In the genomic region with DNA sequence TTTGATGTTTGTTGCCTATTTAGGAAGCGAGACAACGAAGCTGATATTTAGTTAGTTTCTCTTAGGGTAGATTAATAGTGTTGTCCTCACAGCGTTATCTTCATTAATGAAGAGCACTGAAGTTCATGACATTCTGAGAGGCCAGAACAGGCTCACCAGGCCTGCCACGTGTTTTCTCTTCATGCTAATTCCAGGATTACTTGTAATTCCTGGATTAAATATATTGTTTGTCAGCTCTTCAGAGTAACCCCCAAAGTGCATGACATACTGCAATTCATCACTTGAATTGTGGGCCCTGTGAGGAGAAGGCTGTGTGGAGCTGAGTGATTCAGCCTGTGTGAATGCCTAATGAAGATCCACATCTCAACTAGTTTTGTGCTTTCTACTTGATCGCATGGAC, we compare ENCODE assay signal across 24 cellular contexts.
"Had no signal": no experiment of that assay in that cellular context is flagged by ENCODE, and none has a peak within 500 bp of the region (broad histone marks: within the 10 kb centered on the region; RNA-seq: fewer than 3 reads in every experiment).

No MANE protein-coding gene starts in this region.

- H3K4me1 ChIP-seq: breast epithelium had no signal

- H3K4me3 ChIP-seq: breast epithelium, MG63, PC-9 had no signal

- H3K27ac ChIP-seq: breast epithelium, KMS-11, PC-9 had no signal

- H3K9me3 ChIP-seq: breast epithelium, MG63 had no signal

- ATAC-seq: activated CD8-positive, alpha-beta T cell treated with anti-CD3 and anti-CD28 coated beads, Interleukin-2, amount 10 ng/mL, durations not matched to agents 7 days and 5 days; T-cell had no signal

- H3K36me3 ChIP-seq: breast epithelium, MG63 had no signal

- DNase-seq: activated CD4-positive, CD25-positive, alpha-beta regulatory T cell; activated CD8-positive, alpha-beta memory T cell treated with anti-CD3 and anti-CD28 coated beads, Interleukin-2, amount 50 U/mL, for 48 hours; activated CD8-positive, alpha-beta T cell treated with anti-CD3 and anti-CD28 coated beads, Interleukin-2, amount 10 ng/mL, durations not matched to agents 7 days and 5 days; activated naive CD4-positive, alpha-beta T cell treated with anti-CD3 and anti-CD28 coated beads, Interleukin-2, amount 50 U/mL, for 16 hours; activated T-cell treated with anti-CD3 and anti-CD28 coated beads, Interleukin-2, amount 50 U/mL, for 1 hour; aorta; caudate nucleus; MG63; MV-4-11; NCI-H1092 treated with DMSO at 0.1 percent for 48 hours; NCI-H1417 treated with DMSO at 0.1 percent for 48 hours; NCI-H1694; NCI-H2029; NCI-H2107; NCI-H2171 treated with DMSO at 0.1 percent for 48 hours; NCI-H226; NCI-H526; PC-9; SIG-M5; T-cell; T-helper 2 cell; T1000 had no signal

- H3K9ac ChIP-seq: KMS-11 had no signal

- H3K27me3 ChIP-seq: breast epithelium, MG63 had no signal
